Comparison of ENCODE assay signal across 1 cellular context in genomic region chr7:129779602-129780256, GRCh38.
TF ChIP-seq lines count a peak whose summit lies in the region.

No MANE protein-coding gene starts in this region.

TF ChIP-seq in HEK293, 187 proteins besides CTCF, POLR2A, EP300 and RAD21 (continued from another document and continues in another):
- TF ChIP-seq, protein P1, sequence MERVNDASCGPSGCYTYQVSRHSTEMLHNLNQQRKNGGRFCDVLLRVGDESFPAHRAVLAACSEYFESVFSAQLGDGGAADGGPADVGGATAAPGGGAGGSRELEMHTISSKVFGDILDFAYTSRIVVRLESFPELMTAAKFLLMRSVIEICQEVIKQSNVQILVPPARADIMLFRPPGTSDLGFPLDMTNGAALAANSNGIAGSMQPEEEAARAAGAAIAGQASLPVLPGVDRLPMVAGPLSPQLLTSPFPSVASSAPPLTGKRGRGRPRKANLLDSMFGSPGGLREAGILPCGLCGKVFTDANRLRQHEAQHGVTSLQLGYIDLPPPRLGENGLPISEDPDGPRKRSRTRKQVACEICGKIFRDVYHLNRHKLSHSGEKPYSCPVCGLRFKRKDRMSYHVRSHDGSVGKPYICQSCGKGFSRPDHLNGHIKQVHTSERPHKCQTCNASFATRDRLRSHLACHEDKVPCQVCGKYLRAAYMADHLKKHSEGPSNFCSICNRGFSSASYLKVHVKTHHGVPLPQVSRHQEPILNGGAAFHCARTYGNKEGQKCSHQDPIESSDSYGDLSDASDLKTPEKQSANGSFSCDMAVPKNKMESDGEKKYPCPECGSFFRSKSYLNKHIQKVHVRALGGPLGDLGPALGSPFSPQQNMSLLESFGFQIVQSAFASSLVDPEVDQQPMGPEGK (tag by site-specific recombination; IDR thresholded peaks at IDR 0.05) = no peak; the same call in 1 of the 2 replicates
- TF ChIP-seq KLF10 (tag by site-specific recombination; IDR thresholded peaks at IDR 0.05) (peak; percentile 92), TCF7L2 (IDR thresholded peaks at IDR 0.05; ENCODE audit: borderline replicate concordance, low read depth, low read length) (no peak; the same call in 1 of the 2 replicates), SCRT1 (tag by site-specific recombination; IDR thresholded peaks at IDR 0.05; ENCODE audit: borderline replicate concordance) (no peak), ZSCAN30 (tag by site-specific recombination; IDR thresholded peaks at IDR 0.05) (peak; percentile 45; the same call in 1 of the 2 replicates), ZNF19 (tag by site-specific recombination; IDR thresholded peaks at IDR 0.05; ENCODE audit: low read depth) (no peak), PRDM6 (tag by site-specific recombination; IDR thresholded peaks at IDR 0.05) (no peak), ZFP69B (tag by site-specific recombination; IDR thresholded peaks at IDR 0.05) (no peak), ZNF549 (tag by site-specific recombination; IDR thresholded peaks at IDR 0.05) (no peak), IKZF3 (tag by site-specific recombination; IDR thresholded peaks at IDR 0.05) (peak; percentile 33; the same call in 1 of the 2 replicates), MYNN (tag by site-specific recombination; IDR thresholded peaks at IDR 0.05; ENCODE audit: borderline replicate concordance) (no peak), ZBTB7A (tag by site-specific recombination; IDR thresholded peaks at IDR 0.05; ENCODE audit: low read depth) (no peak), ZSCAN16 (tag by site-specific recombination; IDR thresholded peaks at IDR 0.05) (no peak), ZNF518A (tag by site-specific recombination; conservative IDR thresholded peaks at IDR 0.05; ENCODE audit: low read depth) (no peak), ZNF26 (tag by site-specific recombination; IDR thresholded peaks at IDR 0.05) (no peak), SALL2 (tag by site-specific recombination; IDR thresholded peaks at IDR 0.05; ENCODE audit: borderline replicate concordance) (no peak), ZNF2 (tag by site-specific recombination; IDR thresholded peaks at IDR 0.05) (no peak), ZNF223 (tag by site-specific recombination; IDR thresholded peaks at IDR 0.05) (peak; percentile 65; the same call in 1 of the 2 replicates), ZNF211 (tag by site-specific recombination; IDR thresholded peaks at IDR 0.05; ENCODE audit: low read depth) (no peak), ZIC2 (tag by site-specific recombination; IDR thresholded peaks at IDR 0.05) (peak; percentile 3), ZNF555 (tag by site-specific recombination; conservative IDR thresholded peaks at IDR 0.05) (no peak), HOXD13 (CRISPR knock-in tag; IDR thresholded peaks at IDR 0.05; ENCODE audit: borderline replicate concordance) (no peak), TSHZ1 (tag by site-specific recombination; IDR thresholded peaks at IDR 0.05; ENCODE audit: borderline replicate concordance) (no peak), ZNF324 (tag by site-specific recombination; IDR thresholded peaks at IDR 0.05) (no peak), KLF8 (tag by site-specific recombination; IDR thresholded peaks at IDR 0.05) (no peak), HOXC10 (CRISPR knock-in tag; IDR thresholded peaks at IDR 0.05) (no peak), ZNF174 (tag by site-specific recombination; IDR thresholded peaks at IDR 0.05) (no peak), YY2 (tag by site-specific recombination; IDR thresholded peaks at IDR 0.05) (no peak), ZNF501 (tag by site-specific recombination; IDR thresholded peaks at IDR 0.05) (no peak), ZNF558 (tag by site-specific recombination; IDR thresholded peaks at IDR 0.05) (no peak), ZNF473 (tag by site-specific recombination; IDR thresholded peaks at IDR 0.05) (no peak), FEZF1 (tag by site-specific recombination; IDR thresholded peaks at IDR 0.05) (no peak), SP2 (tag by site-specific recombination; IDR thresholded peaks at IDR 0.05) (peak; percentile 28; the same call in 1 of the 2 replicates), PRDM1 (tag by site-specific recombination; IDR thresholded peaks at IDR 0.05) (no peak), ZNF585B (tag by site-specific recombination; IDR thresholded peaks at IDR 0.05) (no peak), ZNF248 (tag by site-specific recombination; IDR thresholded peaks at IDR 0.05) (no peak), ZNF843 (tag by site-specific recombination; IDR thresholded peaks at IDR 0.05) (no peak), SCRT2 (tag by site-specific recombination; IDR thresholded peaks at IDR 0.05) (no peak), KLF16 (tag by site-specific recombination; IDR thresholded peaks at IDR 0.05) (no peak; the same call in 1 of the 2 replicates)
- TF ChIP-seq, protein P2, sequence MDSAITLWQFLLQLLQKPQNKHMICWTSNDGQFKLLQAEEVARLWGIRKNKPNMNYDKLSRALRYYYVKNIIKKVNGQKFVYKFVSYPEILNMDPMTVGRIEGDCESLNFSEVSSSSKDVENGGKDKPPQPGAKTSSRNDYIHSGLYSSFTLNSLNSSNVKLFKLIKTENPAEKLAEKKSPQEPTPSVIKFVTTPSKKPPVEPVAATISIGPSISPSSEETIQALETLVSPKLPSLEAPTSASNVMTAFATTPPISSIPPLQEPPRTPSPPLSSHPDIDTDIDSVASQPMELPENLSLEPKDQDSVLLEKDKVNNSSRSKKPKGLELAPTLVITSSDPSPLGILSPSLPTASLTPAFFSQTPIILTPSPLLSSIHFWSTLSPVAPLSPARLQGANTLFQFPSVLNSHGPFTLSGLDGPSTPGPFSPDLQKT (IDR thresholded peaks at IDR 0.05; ENCODE audit: borderline replicate concordance, low read depth, low read length) = no peak
- TF ChIP-seq, protein P3, sequence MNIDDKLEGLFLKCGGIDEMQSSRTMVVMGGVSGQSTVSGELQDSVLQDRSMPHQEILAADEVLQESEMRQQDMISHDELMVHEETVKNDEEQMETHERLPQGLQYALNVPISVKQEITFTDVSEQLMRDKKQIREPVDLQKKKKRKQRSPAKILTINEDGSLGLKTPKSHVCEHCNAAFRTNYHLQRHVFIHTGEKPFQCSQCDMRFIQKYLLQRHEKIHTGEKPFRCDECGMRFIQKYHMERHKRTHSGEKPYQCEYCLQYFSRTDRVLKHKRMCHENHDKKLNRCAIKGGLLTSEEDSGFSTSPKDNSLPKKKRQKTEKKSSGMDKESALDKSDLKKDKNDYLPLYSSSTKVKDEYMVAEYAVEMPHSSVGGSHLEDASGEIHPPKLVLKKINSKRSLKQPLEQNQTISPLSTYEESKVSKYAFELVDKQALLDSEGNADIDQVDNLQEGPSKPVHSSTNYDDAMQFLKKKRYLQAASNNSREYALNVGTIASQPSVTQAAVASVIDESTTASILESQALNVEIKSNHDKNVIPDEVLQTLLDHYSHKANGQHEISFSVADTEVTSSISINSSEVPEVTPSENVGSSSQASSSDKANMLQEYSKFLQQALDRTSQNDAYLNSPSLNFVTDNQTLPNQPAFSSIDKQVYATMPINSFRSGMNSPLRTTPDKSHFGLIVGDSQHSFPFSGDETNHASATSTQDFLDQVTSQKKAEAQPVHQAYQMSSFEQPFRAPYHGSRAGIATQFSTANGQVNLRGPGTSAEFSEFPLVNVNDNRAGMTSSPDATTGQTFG (tag by site-specific recombination; IDR thresholded peaks at IDR 0.05; ENCODE audit: borderline replicate concordance) = no peak
- TF ChIP-seq, protein P4, sequence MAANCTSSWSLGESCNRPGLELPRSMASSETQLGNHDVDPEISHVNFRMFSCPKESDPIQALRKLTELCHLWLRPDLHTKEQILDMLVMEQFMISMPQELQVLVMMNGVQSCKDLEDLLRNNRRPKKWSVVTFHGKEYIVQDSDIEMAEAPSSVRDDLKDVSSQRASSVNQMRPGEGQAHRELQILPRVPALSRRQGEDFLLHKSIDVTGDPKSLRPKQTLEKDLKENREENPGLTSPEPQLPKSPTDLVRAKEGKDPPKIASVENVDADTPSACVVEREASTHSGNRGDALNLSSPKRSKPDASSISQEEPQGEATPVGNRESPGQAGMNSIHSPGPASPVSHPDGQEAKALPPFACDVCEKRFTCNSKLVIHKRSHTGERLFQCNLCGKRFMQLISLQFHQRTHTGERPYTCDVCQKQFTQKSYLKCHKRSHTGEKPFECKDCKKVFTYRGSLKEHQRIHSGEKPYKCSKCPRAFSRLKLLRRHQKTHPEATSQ (tag by site-specific recombination; IDR thresholded peaks at IDR 0.05) = 0 out of 2 replicates have a peak, but pooled peaks have one; percentile 38
- TF ChIP-seq, protein P5, sequence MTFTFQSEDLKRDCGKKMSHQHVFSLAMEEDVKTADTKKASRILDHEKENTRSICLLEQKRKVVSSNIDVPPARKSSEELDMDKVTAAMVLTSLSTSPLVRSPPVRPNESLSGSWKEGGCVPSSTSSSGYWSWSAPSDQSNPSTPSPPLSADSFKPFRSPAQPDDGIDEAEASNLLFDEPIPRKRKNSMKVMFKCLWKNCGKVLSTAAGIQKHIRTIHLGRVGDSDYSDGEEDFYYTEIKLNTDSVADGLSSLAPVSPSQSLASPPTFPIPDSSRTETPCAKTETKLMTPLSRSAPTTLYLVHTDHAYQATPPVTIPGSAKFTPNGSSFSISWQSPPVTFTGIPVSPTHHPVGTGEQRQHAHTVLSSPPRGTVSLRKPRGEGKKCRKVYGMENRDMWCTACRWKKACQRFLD (tag by site-specific recombination; IDR thresholded peaks at IDR 0.05) = no peak
